Comparison of ENCODE assay signal across 1 cellular context in genomic region chr1:24549210-24549609, GRCh38.
TF ChIP-seq lines count a peak whose summit lies in the region.
"Not testable (repeated sequence)": the region's sequence is repeated elsewhere in the genome, so short reads cannot be mapped to it uniquely, and the experiment has no call there.

No MANE protein-coding gene starts in this region.

TF ChIP-seq in HepG2, 621 proteins besides CTCF, POLR2A, EP300 and RAD21 (continued from another document):
- peak; percentile 80 for TF ChIP-seq FOXP4 (CRISPR knock-in tag; IDR thresholded peaks at IDR 0.05)
- peak; percentile 64 for TF ChIP-seq FOXA3 (CRISPR knock-in tag; IDR thresholded peaks at IDR 0.05)
- peak; percentile 56 for TF ChIP-seq NCOA2 (CRISPR knock-in tag; IDR thresholded peaks at IDR 0.05)
- TF ChIP-seq BCL6 (CRISPR knock-in tag; IDR thresholded peaks at IDR 0.05) = peak; percentile 10; the same call in 1 of the 2 replicates
- peak; percentile 39; the same call in 1 of the 2 replicates for TF ChIP-seq SPEN (CRISPR knock-in tag; IDR thresholded peaks at IDR 0.05; ENCODE audit: low read depth)
- peak; percentile 50; the same call in 1 of the 2 replicates for TF ChIP-seq CREM (IDR thresholded peaks at IDR 0.05)
- not testable (repeated sequence) for TF ChIP-seq CREM (CRISPR knock-in tag; IDR thresholded peaks at IDR 0.05); SOX6 (IDR thresholded peaks at IDR 0.05); CREB1 (IDR thresholded peaks at IDR 0.05); SOX13 (IDR thresholded peaks at IDR 0.05); FOXP1 (IDR thresholded peaks at IDR 0.05)
- peak; percentile 22; the same call in 1 of the 2 replicates for TF ChIP-seq ZGPAT (CRISPR knock-in tag; IDR thresholded peaks at IDR 0.05)
- TF ChIP-seq ARID5B (CRISPR knock-in tag; IDR thresholded peaks at IDR 0.05) = peak; percentile 80
- peak; percentile 56; the same call in 1 of the 2 replicates for TF ChIP-seq SOX5 (CRISPR knock-in tag; IDR thresholded peaks at IDR 0.05; ENCODE audit: borderline replicate concordance)
- TF ChIP-seq ZNF770 (CRISPR knock-in tag; IDR thresholded peaks at IDR 0.05) = 0 out of 2 replicates have a peak, but pooled peaks have one; percentile 28
- TF ChIP-seq THAP11 (CRISPR knock-in tag; IDR thresholded peaks at IDR 0.05) = peak; percentile 58; the same call in 1 of the 2 replicates
- 0 out of 2 replicates have a peak, but pooled peaks have one; percentile 28 for TF ChIP-seq POGZ (CRISPR knock-in tag; IDR thresholded peaks at IDR 0.05)
- TF ChIP-seq PITX1 (CRISPR knock-in tag; IDR thresholded peaks at IDR 0.05) = peak; percentile 33; the same call in 1 of the 2 replicates
- TF ChIP-seq POGK (CRISPR knock-in tag; conservative IDR thresholded peaks at IDR 0.05) = 0 out of 2 replicates have a peak, but pooled peaks have one; percentile 43
- TF ChIP-seq ZNF292 (CRISPR knock-in tag; IDR thresholded peaks at IDR 0.05; ENCODE audit: borderline replicate concordance, low read depth) = peak; percentile 82
- peak; percentile 85 for TF ChIP-seq SOX6 (CRISPR knock-in tag; IDR thresholded peaks at IDR 0.05)
- TF ChIP-seq KLF12 (CRISPR knock-in tag; IDR thresholded peaks at IDR 0.05; ENCODE audit: borderline replicate concordance) = 0 out of 2 replicates have a peak, but pooled peaks have one; percentile 29
- peak; percentile 66; the same call in 1 of the 2 replicates for TF ChIP-seq HDAC2 (CRISPR knock-in tag; IDR thresholded peaks at IDR 0.05)
- TF ChIP-seq ZNF501 (CRISPR knock-in tag; IDR thresholded peaks at IDR 0.05) = peak; percentile 34; the same call in 1 of the 2 replicates
- TF ChIP-seq ELF3 (CRISPR knock-in tag; IDR thresholded peaks at IDR 0.05) = 0 out of 2 replicates have a peak, but pooled peaks have one; percentile 14
- peak; percentile 63 for TF ChIP-seq CREB1 (CRISPR knock-in tag; IDR thresholded peaks at IDR 0.05)
- peak; percentile 70 for TF ChIP-seq MED1 (CRISPR knock-in tag; IDR thresholded peaks at IDR 0.05)
- TF ChIP-seq SOX13 (CRISPR knock-in tag; conservative IDR thresholded peaks at IDR 0.05 in 1 of 2, IDR thresholded peaks at IDR 0.05 in 1 of 2) = peak in 1 of 2 experiments; percentile 68; a peak in 2 of 4 replicates
- TF ChIP-seq FOXK1 (CRISPR knock-in tag; IDR thresholded peaks at IDR 0.05; ENCODE audit: borderline replicate concordance, low read depth) = peak; percentile 52; the same call in 1 of the 2 replicates
- peak; percentile 57 for TF ChIP-seq FOSL2 (CRISPR knock-in tag; IDR thresholded peaks at IDR 0.05)
- TF ChIP-seq GFI1 (CRISPR knock-in tag; IDR thresholded peaks at IDR 0.05; ENCODE audit: borderline replicate concordance) = 0 out of 2 replicates have a peak, but pooled peaks have one; percentile 42
- TF ChIP-seq TFAP4 (IDR thresholded peaks at IDR 0.05; ENCODE audit: borderline replicate concordance, low read depth) = 0 out of 2 replicates have a peak, but pooled peaks have one; percentile 10
- TF ChIP-seq SALL1 (CRISPR knock-in tag; IDR thresholded peaks at IDR 0.05) = peak; percentile 81
- peak; percentile 86 for TF ChIP-seq CEBPB (IDR thresholded peaks at IDR 0.05; ENCODE audit: borderline replicate concordance, low read depth, low read length)
- peak; percentile 49 for TF ChIP-seq RARA (CRISPR knock-in tag; IDR thresholded peaks at IDR 0.05)
- peak; percentile 62 for TF ChIP-seq NCOR1 (IDR thresholded peaks at IDR 0.05; ENCODE audit: borderline replicate concordance, low read length)
- peak; percentile 31 for TF ChIP-seq ZNF883 (CRISPR knock-in tag; IDR thresholded peaks at IDR 0.05; ENCODE audit: not compliant biosample characterization)
- TF ChIP-seq ZNF350 (CRISPR knock-in tag; IDR thresholded peaks at IDR 0.05; ENCODE audit: borderline replicate concordance, low read depth) = peak; percentile 56; the same call in 1 of the 2 replicates
- TF ChIP-seq ZNF614 (CRISPR knock-in tag; IDR thresholded peaks at IDR 0.05; ENCODE audit: borderline replicate concordance) = peak; percentile 48; the same call in 1 of the 2 replicates
- TF ChIP-seq TFDP1 (CRISPR knock-in tag; IDR thresholded peaks at IDR 0.05; ENCODE audit: borderline replicate concordance) = peak; percentile 27; the same call in 1 of the 2 replicates
- TF ChIP-seq FOXP1 (CRISPR knock-in tag; IDR thresholded peaks at IDR 0.05) = peak; percentile 75
- TF ChIP-seq KDM2A (CRISPR knock-in tag; IDR thresholded peaks at IDR 0.05; ENCODE audit: borderline replicate concordance, low read depth) = peak; percentile 20; the same call in 1 of the 2 replicates
- peak; percentile 75 for TF ChIP-seq HNF4G (IDR thresholded peaks at IDR 0.05; ENCODE audit: borderline replicate concordance, low read depth, low read length)
- peak; percentile 84; the same call in 1 of the 2 replicates for TF ChIP-seq HNF4G (CRISPR knock-in tag; IDR thresholded peaks at IDR 0.05; ENCODE audit: borderline replicate concordance, low read depth)
- TF ChIP-seq KDM6A (CRISPR knock-in tag; IDR thresholded peaks at IDR 0.05; ENCODE audit: low read depth) = 0 out of 2 replicates have a peak, but pooled peaks have one; percentile 28
- TF ChIP-seq HIC2 (CRISPR knock-in tag; IDR thresholded peaks at IDR 0.05; ENCODE audit: low read depth) = 0 out of 2 replicates have a peak, but pooled peaks have one; percentile 30
- peak; percentile 15; the same call in 1 of the 2 replicates for TF ChIP-seq FOXJ3 (CRISPR knock-in tag; IDR thresholded peaks at IDR 0.05; ENCODE audit: borderline replicate concordance)
- 0 out of 2 replicates have a peak, but pooled peaks have one; percentile 11 for TF ChIP-seq HMG20B (CRISPR knock-in tag; conservative IDR thresholded peaks at IDR 0.05)
- TF ChIP-seq GATAD2A (CRISPR knock-in tag; IDR thresholded peaks at IDR 0.05) = peak; percentile 89
- 0 out of 2 replicates have a peak, but pooled peaks have one; percentile 34 for TF ChIP-seq ZBTB7B (CRISPR knock-in tag; IDR thresholded peaks at IDR 0.05)
- peak; percentile 52 for TF ChIP-seq SAP130 (CRISPR knock-in tag; IDR thresholded peaks at IDR 0.05; ENCODE audit: low read depth)
